In genomic region chr9:134190232-134191121, GRCh38 we compare ENCODE assay signal across 1 cellular context.
TF ChIP-seq lines count a peak whose summit lies in the region.

No MANE protein-coding gene starts in this region.

TF ChIP-seq in WTC11, 78 proteins besides CTCF, POLR2A, EP300 and RAD21 (continued from another document):
- no peak for TF ChIP-seq GABPB1 (CRISPR knock-in tag; IDR thresholded peaks at IDR 0.05)
